28 cellular contexts compared by ENCODE assay signal in genomic region chr2:200950378-200950777, GRCh38. TPM values are rescaled to one million over a fixed set of nuclear protein-coding genes. Genes with fewer than 3 reads are reported as not detected.
DNase-seq lines count a peak whose midpoint lies in the region; ATAC-seq, FAIRE-seq and TF ChIP-seq lines count a peak whose summit lies in the region.
"Had no signal": no experiment of that assay in that cellular context is flagged by ENCODE, and none has a peak within 500 bp of the region (broad histone marks: within the 10 kb centered on the region; RNA-seq: fewer than 3 reads in every experiment).

No MANE protein-coding gene starts in this region.

- intact Hi-C loops in left cardiac atrium (cut with DNase I) (no loop called here), heart right ventricle (cut with DNase I) (no loop called here), right cardiac atrium (cut with DNase I) (no loop called here), kidney (cut with DNase I) (no loop called here)

- POLR2A ChIA-PET in WTC11 (lab: Charles Lee), result interaction anchor here (1.2 kb wide), 1 partner anchor 9 kb away, joined by 4 read pairs; no protein-coding TSS in a partner anchor

- no peak for DNase-seq in cardiac muscle cell (ENCODE audit: low read depth in 1 of 2, low spot score in 1 of 2)
- DNase-seq in left cardiac atrium, result no peak
- DNase-seq in heart right ventricle, result no peak
- DNase-seq in right cardiac atrium, result no peak
- no peak for DNase-seq in GM19239 (ENCODE audit: insufficient read length, low spot score)
- DNase-seq in WTC11 (ENCODE audit: low spot score), result no peak
- DNase-seq in kidney, result no peak
- DNase-seq in effector CD4-positive, alpha-beta T cell, result no peak
- DNase-seq: 8988T; ACHN; BE2C; C1 segment of cervical spinal cord; CD4-positive, alpha-beta memory T cell; CD4-positive, CD25-positive, alpha-beta regulatory T cell; CD8-positive, alpha-beta memory T cell; COR-L47; DMS 273 treated with DMSO at 0.1 percent for 48 hours; DMS153; DMS53; DMS79; DND-41; EL; GDM1 had no signal

- H3K36me3 ChIP-seq in cardiac muscle cell (peaks cover 51% of the 10 kb centered on the region), heart right ventricle (peaks cover 0 to 100% (median 30%) of the 10 kb centered on the region in 9 donors), kidney (ENCODE audit: control insufficient read depth in 1 of 2, insufficient read depth in 2 of 2, low read length in 2 of 2) (peaks cover 7 to 20% of the 10 kb centered on the region in 2 donors)

- TF ChIP-seq CTCF in cardiac muscle cell (IDR thresholded peaks at IDR 0.05; ENCODE audit: low read depth, low read length) (no peak), heart right ventricle (IDR thresholded peaks at IDR 0.05) (no peak), WTC11 (IDR thresholded peaks at IDR 0.05) (no peak), kidney (IDR thresholded peaks at IDR 0.05; ENCODE audit: borderline replicate concordance, extremely low read depth, insufficient read depth) (no peak)

- ATAC-seq in left cardiac atrium (no peak), heart right ventricle (peak in 5 of 8 donors; percentile 41 to 70 (median 58)), right cardiac atrium (no peak), WTC11 (no peak)
- ATAC-seq: GM12878 had no signal

- no peak overlapping the region for H3K4me3 Mint-ChIP-seq in WTC11
- H3K4me3 Mint-ChIP-seq: CD14-positive monocyte; CD4-positive, alpha-beta memory T cell; CD4-positive, CD25-positive, alpha-beta regulatory T cell; CD8-positive, alpha-beta memory T cell had no signal

- no peak overlapping the region for H3K9ac ChIP-seq in kidney (ENCODE audit: low read length in 2 of 2)
- H3K9ac ChIP-seq: BLaER1 had no signal

- H3K4me3 ChIP-seq in cardiac muscle cell, result no peak overlapping the region
- H3K4me3 ChIP-seq in heart right ventricle, result no peak overlapping the region
- no peak overlapping the region for H3K4me3 ChIP-seq in right cardiac atrium (ENCODE audit: low read length)
- H3K4me3 ChIP-seq in kidney (ENCODE audit: low read length in 2 of 2), result no peak overlapping the region
- H3K4me3 ChIP-seq: BLaER1, GM12878 had no signal

- FAIRE-seq in GM19239 (lab: Jason Lieb, UNC) (peak; percentile 31), kidney (lab: Jason Lieb, UNC) (no peak)
- FAIRE-seq: A204.1, GM12878, GM12892 had no signal

- H3K27me3 ChIP-seq in cardiac muscle cell, result no peaks in the 10 kb centered on the region
- H3K27me3 ChIP-seq in heart right ventricle, result no peaks in the 10 kb centered on the region
- no peaks in the 10 kb centered on the region for H3K27me3 ChIP-seq in right cardiac atrium (ENCODE audit: control insufficient read depth, insufficient read depth)
- H3K27me3 ChIP-seq: BE2C, BLaER1 had no signal

- H3K4me1 Mint-ChIP-seq in WTC11, result no peaks in the 10 kb centered on the region
- H3K4me1 Mint-ChIP-seq: CD14-positive monocyte had no signal

- H3K27me3 Mint-ChIP-seq in WTC11 (ENCODE audit: low read depth), result no peaks in the 10 kb centered on the region
- H3K27me3 Mint-ChIP-seq: CD4-positive, alpha-beta memory T cell; CD4-positive, CD25-positive, alpha-beta regulatory T cell; CD8-positive, alpha-beta memory T cell had no signal

- peak overlapping the region; percentile 57; the same call in 1 of the 2 replicates for H3K27ac Mint-ChIP-seq in WTC11
- H3K27ac Mint-ChIP-seq: CD14-positive monocyte; CD4-positive, CD25-positive, alpha-beta regulatory T cell had no signal

- H3K27ac ChIP-seq in cardiac muscle cell (peak overlapping the region; percentile 21), heart right ventricle (peak overlapping the region in 5 of 10 donors; percentile 11 to 56 (median 44)), right cardiac atrium (ENCODE audit: low read length) (no peak overlapping the region), kidney (ENCODE audit: low read depth in 2 of 2, low read length in 2 of 2) (no peak overlapping the region)
- H3K27ac ChIP-seq: BLaER1 had no signal

- H3K9me3 Mint-ChIP-seq in WTC11, result no peaks in the 10 kb centered on the region
- H3K9me3 Mint-ChIP-seq: CD14-positive monocyte; CD4-positive, alpha-beta memory T cell; CD4-positive, CD25-positive, alpha-beta regulatory T cell; CD8-positive, alpha-beta memory T cell had no signal

- CTCF ChIA-PET in WTC11 (lab: Charles Lee), result interaction anchor here (0.9 kb wide), 1 partner anchor 49 kb away, joined by 3 read pairs; no protein-coding TSS in a partner anchor

- H3K9me3 ChIP-seq in cardiac muscle cell (ENCODE audit: low read depth) (no peaks in the 10 kb centered on the region), heart right ventricle (no peaks in the 10 kb centered on the region), right cardiac atrium (ENCODE audit: control insufficient read depth, low read length) (no peaks in the 10 kb centered on the region), kidney (ENCODE audit: control insufficient read depth in 1 of 2, low read length in 2 of 2) (no peaks in the 10 kb centered on the region)
- H3K9me3 ChIP-seq: BE2C, BLaER1 had no signal

- H3K36me3 Mint-ChIP-seq in WTC11, result peaks cover 43% of the 10 kb centered on the region

- 44 to 53% methylated on average over 3 of the region's 3 CpGs for WGBS in heart right ventricle, 2 donors
- 61% methylated on average over 3 of the region's 3 CpGs for whole genome bisulfite sequencing in right cardiac atrium

- H3K4me1 ChIP-seq in cardiac muscle cell (ENCODE audit: low read depth) (peaks cover 5% of the 10 kb centered on the region), heart right ventricle (peaks cover 0 to 10% (median 4%) of the 10 kb centered on the region in 9 donors), right cardiac atrium (ENCODE audit: control insufficient read depth, insufficient read depth, low read length) (no peaks in the 10 kb centered on the region), kidney (ENCODE audit: control insufficient read depth in 1 of 2, insufficient read depth in 1 of 2, low read depth in 1 of 2, low read length in 2 of 2) (no peaks in the 10 kb centered on the region)
- H3K4me1 ChIP-seq: BE2C, BLaER1 had no signal

TF ChIP-seq in WTC11, 78 proteins besides CTCF, POLR2A, EP300 and RAD21 (continues in another document):
- no peak for TF ChIP-seq MLX (CRISPR knock-in tag; IDR thresholded peaks at IDR 0.05)
- TF ChIP-seq ZNF423 (CRISPR knock-in tag; IDR thresholded peaks at IDR 0.05), result no peak
- no peak for TF ChIP-seq CREM (CRISPR knock-in tag; IDR thresholded peaks at IDR 0.05)
- no peak for TF ChIP-seq NFATC4 (CRISPR knock-in tag; IDR thresholded peaks at IDR 0.05)
- TF ChIP-seq PREB (CRISPR knock-in tag; IDR thresholded peaks at IDR 0.05; ENCODE audit: borderline replicate concordance), result no peak
- no peak for TF ChIP-seq ZNF425 (CRISPR knock-in tag; conservative IDR thresholded peaks at IDR 0.05)
- no peak for TF ChIP-seq FOXP1 (CRISPR knock-in tag; IDR thresholded peaks at IDR 0.05; ENCODE audit: borderline replicate concordance)
- TF ChIP-seq ESRRA (CRISPR knock-in tag; IDR thresholded peaks at IDR 0.05; ENCODE audit: borderline replicate concordance), result no peak
- no peak for TF ChIP-seq ZNF121 (CRISPR knock-in tag; IDR thresholded peaks at IDR 0.05)
- TF ChIP-seq OVOL2 (CRISPR knock-in tag; IDR thresholded peaks at IDR 0.05; ENCODE audit: borderline replicate concordance), result no peak
- TF ChIP-seq SP1 (CRISPR knock-in tag; conservative IDR thresholded peaks at IDR 0.05), result no peak

RNA-seq across cellular contexts. Expression of gene ORC2, which starts 13.1 kb away (rescaled TPM):
- total RNA-seq in cardiac muscle cell (8.5 and 14.9 TPM in 2 replicates), left cardiac atrium (10 to 100 TPM; 21.1 to 27.1 TPM), heart right ventricle (10 to 100 TPM; 18.6 to 38.8 (median 27.5) TPM), right cardiac atrium (10 to 100 TPM; 23.0 to 25.8 (median 23.7) TPM), WTC11 (2021) (54.9 to 57.9 TPM (median 56.0 TPM) in 3 replicates), kidney (26.0 TPM)
- polyA plus RNA-seq in cardiac muscle cell (7.9 and 8.8 TPM in 2 replicates), heart right ventricle (10 to 100 TPM in 1 of 2 donors, 1 to 10 TPM in 1; 5.5 to 10.9 TPM), right cardiac atrium (9.4 TPM), kidney (ENCODE audit: insufficient read depth, low read depth, low replicate concordance) (7.4 TPM)

Comparison
In these comparisons a context has a peak if more than half of its experiments do, and no peak if none do; other contexts are left out.
1. ATAC-seq: peak in heart right ventricle (5 of 8); none in left cardiac atrium (0 of 2), right cardiac atrium (0 of 2) and WTC11 (single experiment).